In the genomic region with DNA sequence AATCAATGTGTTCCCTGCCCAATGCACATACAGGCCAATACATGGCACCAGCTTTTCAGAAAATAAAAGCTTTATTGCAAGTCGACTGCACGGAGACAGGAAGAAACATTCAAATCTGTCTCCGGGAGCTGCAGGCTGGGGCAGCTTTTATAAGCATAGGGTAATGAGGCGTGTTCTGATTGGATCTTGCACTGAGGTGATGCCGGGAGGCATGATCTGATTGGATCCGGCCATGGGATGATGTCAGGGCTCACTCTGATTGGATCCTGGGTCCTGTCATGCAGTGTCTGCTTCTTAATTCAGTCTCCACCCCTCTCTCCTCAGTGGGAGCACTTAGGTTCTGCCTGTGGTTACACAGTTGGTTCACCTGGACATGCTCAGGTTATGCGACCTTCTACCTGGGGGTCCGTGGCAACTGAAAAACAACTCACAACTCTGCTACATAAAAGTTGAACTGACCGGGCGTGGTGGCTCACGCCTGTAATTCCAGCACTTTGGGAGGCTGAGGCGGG, we compare ENCODE assay signal across 9 cellular contexts. TPM values are rescaled to one million over a fixed set of nuclear protein-coding genes. Genes with fewer than 3 reads are reported as not detected.
DNase-seq lines count a peak whose midpoint lies in the region; TF ChIP-seq lines count a peak whose summit lies in the region.
"Had no signal": no experiment of that assay in that cellular context is flagged by ENCODE, and none has a peak within 500 bp of the region (broad histone marks: within the 10 kb centered on the region; RNA-seq: fewer than 3 reads in every experiment).

No MANE protein-coding gene starts in this region.

- no peak overlapping the region for H3K9ac ChIP-seq in smooth muscle cell (ENCODE audit: low read depth)

- no peak overlapping the region for H3K4me3 ChIP-seq in smooth muscle cell

- peak; percentile 38 for DNase-seq in Caki2 (ENCODE audit: low read depth)
- DNase-seq in NCI-H82 (lab: John Stamatoyannopoulos, UW), result peak; percentile 91
- DNase-seq in globus pallidus (ENCODE audit: low spot score), result peak; percentile 20
- DNase-seq in AG08396 (ENCODE audit: low spot score), result no peak
- DNase-seq in posterior vena cava (ENCODE audit: low spot score), result no peak
- DNase-seq in midbrain (lab: John Stamatoyannopoulos, UW), result no peak
- no peak for DNase-seq in smooth muscle cell (lab: John Stamatoyannopoulos, UW; ENCODE audit: unreplicated experiment)
- DNase-seq: HFFc6 had no signal

- H3F3A ChIP-seq in smooth muscle cell (ENCODE audit: low read depth), result no peaks in the 10 kb centered on the region

- TF ChIP-seq POLR2A in GM18951 (IDR thresholded peaks at IDR 0.05; ENCODE audit: extremely low read depth, insufficient read depth, insufficient read length), result peak; percentile 35

- no peaks in the 10 kb centered on the region for H3K9me3 ChIP-seq in smooth muscle cell (replicated peaks; ENCODE audit: low read depth)

- 79% methylated on average over 12 of the region's 12 CpGs for WGBS in smooth muscle cell (ENCODE audit: low lambda C conversion rate)

- in situ Hi-C loops in Caki2 (cut with HindIII; ENCODE audit: low pct_unique_long_range_greater_than_20kb, low sequenced_read_pairs), result no loop called here
- in situ Hi-C loops in GM18951 (cut with MboI; ENCODE audit: low sequenced_read_pairs, unreplicated experiment), result no loop called here

- intact Hi-C loops in posterior vena cava (cut with DNase I), result no loop called here

- no peaks in the 10 kb centered on the region for H3K4me1 ChIP-seq in smooth muscle cell (ENCODE audit: low read depth)

- no peaks in the 10 kb centered on the region for H3K79me2 ChIP-seq in smooth muscle cell (ENCODE audit: low read depth)

- no peak for TF ChIP-seq CTCF in smooth muscle cell (IDR thresholded peaks at IDR 0.05; ENCODE audit: borderline replicate concordance, insufficient read depth, poor library complexity, severe bottlenecking)

- H3K4me2 ChIP-seq in smooth muscle cell, result no peak overlapping the region

- no peaks in the 10 kb centered on the region for H3K27me3 ChIP-seq in smooth muscle cell (ENCODE audit: low read depth)

- no peak overlapping the region for H3K27ac ChIP-seq in smooth muscle cell (ENCODE audit: low read depth)

- H4K20me1 ChIP-seq in smooth muscle cell (ENCODE audit: low read depth), result no peaks in the 10 kb centered on the region

- no peak overlapping the region for H2AFZ ChIP-seq in smooth muscle cell (ENCODE audit: low read depth)

- no peaks in the 10 kb centered on the region for H3K36me3 ChIP-seq in smooth muscle cell (ENCODE audit: low read depth)

RNA-seq across cellular contexts. Expression of gene FBN3, which starts 11.8 kb away (rescaled TPM):
- not detected in 2 replicates for total RNA-seq in Caki2 (2014; rRNA removed; shearing (Covaris generic); ENCODE audit: low replicate concordance)
- total RNA-seq in posterior vena cava (not detected), smooth muscle cell (not detected in 2 replicates)
- polyA plus RNA-seq in smooth muscle cell, result not detected in 2 replicates
- total RNA-seq: HFFc6 had no signal

RNA-seq across cellular contexts. Expression of gene CERS4, which starts 48.0 kb away (rescaled TPM):
- total RNA-seq in Caki2 (2014; rRNA removed; shearing (Covaris generic); ENCODE audit: low replicate concordance), result 1.8 and 4.4 TPM in 2 replicates
- total RNA-seq in posterior vena cava (10 to 100 TPM; 23.2 to 28.8 TPM), smooth muscle cell (14.7 and 19.9 TPM in 2 replicates)
- 20.9 and 27.0 TPM in 2 replicates for polyA plus RNA-seq in smooth muscle cell
- total RNA-seq: HFFc6 had no signal

Comparison
In these comparisons a context has a peak if more than half of its experiments do, and no peak if none do; other contexts are left out.
1. DNase-seq: peak in Caki2 (single experiment), NCI-H82 (single experiment) and globus pallidus (single experiment); none in AG08396 (single experiment), posterior vena cava (single experiment), midbrain (single experiment) and smooth muscle cell (single experiment).